ENCODE assay signal across 14 cellular contexts in genomic region chr14:53391156-53391555, GRCh38.
DNase-seq lines count a peak whose midpoint lies in the region; ATAC-seq and TF ChIP-seq lines count a peak whose summit lies in the region.
"Had no signal": no experiment of that assay in that cellular context is flagged by ENCODE, and none has a peak within 500 bp of the region (broad histone marks: within the 10 kb centered on the region; RNA-seq: fewer than 3 reads in every experiment).

No MANE protein-coding gene starts in this region.

- no peak for TF ChIP-seq RAD21 in IMR-90 (IDR thresholded peaks at IDR 0.05; ENCODE audit: low read length)

- H3K9ac ChIP-seq in IMR-90 (ENCODE audit: low read depth, low read length), result no peak overlapping the region

- no peaks in the 10 kb centered on the region for H3K36me3 Mint-ChIP-seq in type B pancreatic cell

- BruUV-seq in IMR-90 (replicated peaks; lab: Mats Ljungman, UMichigan), result no TSS peak

- H3K18ac ChIP-seq in IMR-90 (ENCODE audit: low read depth, low read length), result no peak overlapping the region

- peaks cover 5% of the 10 kb centered on the region for H3K9me1 ChIP-seq in IMR-90 (ENCODE audit: insufficient read depth, low read length)

- CTCF ChIA-PET in IMR-90 (lab: Yijun Ruan, JAX) (no interaction called here), GM10248 (lab: Yijun Ruan, JAX) (no interaction called here)

- no peak for TF ChIP-seq CTCF in IMR-90 (conservative IDR thresholded peaks at IDR 0.05; ENCODE audit: low read depth, low read length)
- TF ChIP-seq CTCF in brain microvascular endothelial cell (IDR thresholded peaks at IDR 0.05; ENCODE audit: low read depth, low read length, missing control alignments), result no peak
- no peak for TF ChIP-seq CTCF in type B pancreatic cell (conservative IDR thresholded peaks at IDR 0.05)
- no peak for TF ChIP-seq CTCF in GM10248 (IDR thresholded peaks at IDR 0.05; ENCODE audit: control extremely low read depth, extremely low read depth, low read depth, missing control alignments)

- H2BK20ac ChIP-seq in IMR-90 (ENCODE audit: low read depth, low read length), result peak overlapping the region; percentile 71; the same call in 1 of the 2 replicates

- H2AK9ac ChIP-seq in IMR-90 (replicated peaks; ENCODE audit: low read depth, low read length, poor library complexity), result no peak overlapping the region

- peak; percentile 64 for DNase-seq in AG20443 (ENCODE audit: low spot score)
- DNase-seq in IMR-90, result peak; percentile 72
- peak; percentile 47 for DNase-seq in brain microvascular endothelial cell
- DNase-seq in kidney tubule cell (ENCODE audit: low spot score), result peak; percentile 40
- no peak for DNase-seq in effector CD4-positive, alpha-beta T cell
- DNase-seq in type B pancreatic cell (ENCODE audit: extremely low spot score, unreplicated experiment), result no peak
- DNase-seq in GM10248 (ENCODE audit: extremely low spot score), result no peak
- DNase-seq: activated T-cell treated with anti-CD3 and anti-CD28 coated beads, Interleukin-2, amount 50 U/mL, for 1 hour; C1 segment of cervical spinal cord; NCI-H345; OCI-M1; stimulated activated CD4-positive, alpha-beta T cell treated with anti-CD3 and anti-CD28 coated beads, Interleukin-2, amount 100 ng/mL, for 24 hours had no signal

- H3K27ac Mint-ChIP-seq in type B pancreatic cell, result no peak overlapping the region
- H3K27ac Mint-ChIP-seq: T-helper 1 cell treated with Interleukin-12 subunit alpha and Interleukin-12 subunit beta and Interleukin-4 antibody, amounts not matched to agents 30 μg/mL and 1 μg/mL, for 36 hours had no signal

- peak overlapping the region; percentile 48; the same call in 1 of the 2 replicates for H3K14ac ChIP-seq in IMR-90 (replicated peaks; ENCODE audit: low read depth, low read length)

- H3K79me1 ChIP-seq in IMR-90 (ENCODE audit: low read depth in 1 of 2, low read length in 2 of 2), result no peaks in the 10 kb centered on the region

- peaks cover 6% of the 10 kb centered on the region for H3K4me1 ChIP-seq in IMR-90 (ENCODE audit: control insufficient read depth, insufficient read depth, low read length)

- no peak overlapping the region for H4K8ac ChIP-seq in IMR-90 (ENCODE audit: low read depth in 2 of 2, low read length in 2 of 2)

- H3K4me3 Mint-ChIP-seq in type B pancreatic cell, result no peak overlapping the region
- H3K4me3 Mint-ChIP-seq: T-helper 1 cell treated with Interleukin-12 subunit alpha and Interleukin-12 subunit beta and Interleukin-4 antibody, amounts not matched to agents 30 μg/mL and 1 μg/mL, for 36 hours had no signal

- intact Hi-C loops in IMR-90 (cut with micrococcal nuclease), result no loop called here

- H4K20me1 ChIP-seq in IMR-90 (ENCODE audit: insufficient read depth, low read length), result no peaks in the 10 kb centered on the region

- H4K5ac ChIP-seq in IMR-90 (ENCODE audit: low read depth, low read length), result no peak overlapping the region

- in situ Hi-C loops in IMR-90 (cut with MboI; ENCODE audit: low sequenced_read_pairs), result no loop called here
- in situ Hi-C loops in brain microvascular endothelial cell (cut with HindIII; ENCODE audit: low pct_ligation_motif_present, low sequenced_read_pairs), result no loop called here

- peaks cover 4% of the 10 kb centered on the region for H3K9me3 ChIP-seq in IMR-90 (ENCODE audit: control insufficient read depth, insufficient read depth, low read length)

- H2AFZ ChIP-seq in IMR-90 (replicated peaks; ENCODE audit: low read length, poor library complexity), result no peak overlapping the region

- peak overlapping the region; percentile 78 for H3K4ac ChIP-seq in IMR-90 (ENCODE audit: low read depth, low read length)

- no CpG with 5 or more reads among the region's 2 CpGs for WGBS in IMR-90 (ENCODE audit: extremely low coverage in 2 of 2, insufficient read length in 1 of 2), 2 experiments

- POLR2A ChIA-PET in IMR-90 (lab: Charles Lee; ENCODE audit: unreplicated experiment) (no interaction called here), GM10248 (lab: Yijun Ruan, JAX) (no interaction called here)

- no peak overlapping the region for H3K56ac ChIP-seq in IMR-90 (ENCODE audit: extremely low read depth, insufficient read depth, low read length)

- H4K91ac ChIP-seq in IMR-90 (ENCODE audit: insufficient read depth, low read depth, low read length), result no peak overlapping the region

- no peak overlapping the region for H3K4me2 ChIP-seq in IMR-90 (ENCODE audit: low read depth, low read length)

- peaks cover 4% of the 10 kb centered on the region for H3K27me3 Mint-ChIP-seq in type B pancreatic cell

- H2BK5ac ChIP-seq in IMR-90 (ENCODE audit: low read depth, low read length, poor library complexity, severe bottlenecking), result peak overlapping the region; percentile 4

- dilution Hi-C loops in IMR-90 (cut with HindIII; ENCODE audit: low sequenced_read_pairs, unreplicated experiment), result no loop called here

- H3K36me3 ChIP-seq in IMR-90 (ENCODE audit: control insufficient read depth, insufficient read depth, low read length) (no peaks in the 10 kb centered on the region), brain microvascular endothelial cell (replicated peaks) (no peaks in the 10 kb centered on the region)

- H2BK15ac ChIP-seq in IMR-90 (ENCODE audit: low read depth, low read length), result peak overlapping the region; percentile 65; the same call in 2 of the 3 replicates

- 0 out of 2 replicates have a peak overlapping the region, but pooled peaks have one; percentile 13 for H3K23ac ChIP-seq in IMR-90 (ENCODE audit: low read depth, low read length)

- no peak for TF ChIP-seq POLR2A in IMR-90 (IDR thresholded peaks at IDR 0.05; ENCODE audit: low read depth, low read length)

- H3K4me3 ChIP-seq in IMR-90 (ENCODE audit: insufficient read depth, low read depth, low read length) (no peak overlapping the region), brain microvascular endothelial cell (ENCODE audit: low read depth, low read length) (no peak overlapping the region)

- no peak overlapping the region for H3K27ac ChIP-seq in IMR-90 (ENCODE audit: insufficient read depth, low read length)
- H3K27ac ChIP-seq in brain microvascular endothelial cell, result peak overlapping the region; percentile 55

- ATAC-seq in IMR-90 (ENCODE audit: low read depth), result peak; percentile 40; the same call in 1 of the 2 replicates
- no peak for ATAC-seq in HG02840 (IDR thresholded peaks at IDR 0.05; ENCODE audit: low FRiP score, unreplicated experiment)

- H2BK120ac ChIP-seq in IMR-90 (ENCODE audit: low read depth, low read length), result peak overlapping the region; percentile 77

- H2AK5ac ChIP-seq in IMR-90 (ENCODE audit: low read depth, low read length), result peak overlapping the region; percentile 77; the same call in 1 of the 2 replicates

- peaks cover 4% of the 10 kb centered on the region for H3K9me3 Mint-ChIP-seq in type B pancreatic cell

- H3K4me1 Mint-ChIP-seq in type B pancreatic cell (ENCODE audit: unreplicated experiment), result no peaks in the 10 kb centered on the region

- H3K27me3 ChIP-seq in IMR-90 (ENCODE audit: control insufficient read depth, insufficient read depth, low read length) (no peaks in the 10 kb centered on the region), brain microvascular endothelial cell (replicated peaks) (no peaks in the 10 kb centered on the region)

TF ChIP-seq in IMR-90, 13 proteins besides CTCF, POLR2A, EP300 and RAD21:
- no peak for TF ChIP-seq RFX5 (IDR thresholded peaks at IDR 0.05; ENCODE audit: low read depth, low read length)
- TF ChIP-seq, protein P1, sequence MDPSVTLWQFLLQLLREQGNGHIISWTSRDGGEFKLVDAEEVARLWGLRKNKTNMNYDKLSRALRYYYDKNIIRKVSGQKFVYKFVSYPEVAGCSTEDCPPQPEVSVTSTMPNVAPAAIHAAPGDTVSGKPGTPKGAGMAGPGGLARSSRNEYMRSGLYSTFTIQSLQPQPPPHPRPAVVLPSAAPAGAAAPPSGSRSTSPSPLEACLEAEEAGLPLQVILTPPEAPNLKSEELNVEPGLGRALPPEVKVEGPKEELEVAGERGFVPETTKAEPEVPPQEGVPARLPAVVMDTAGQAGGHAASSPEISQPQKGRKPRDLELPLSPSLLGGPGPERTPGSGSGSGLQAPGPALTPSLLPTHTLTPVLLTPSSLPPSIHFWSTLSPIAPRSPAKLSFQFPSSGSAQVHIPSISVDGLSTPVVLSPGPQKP (IDR thresholded peaks at IDR 0.05; ENCODE audit: borderline replicate concordance, low read depth, low read length), result no peak
- TF ChIP-seq CEBPB (IDR thresholded peaks at IDR 0.05; ENCODE audit: low read depth, low read length), result peak; percentile 25; the same call in 1 of the 2 replicates
- TF ChIP-seq SMC3 (IDR thresholded peaks at IDR 0.05; ENCODE audit: low read depth, low read length), result no peak
- TF ChIP-seq BHLHE40 (IDR thresholded peaks at IDR 0.05; ENCODE audit: low read depth, low read length), result peak; percentile 17; the same call in 1 of the 2 replicates
- TF ChIP-seq FOS (IDR thresholded peaks at IDR 0.05; ENCODE audit: low read depth, low read length), result 0 out of 2 replicates have a peak, but pooled peaks have one; percentile 31
- TF ChIP-seq, protein P2, sequence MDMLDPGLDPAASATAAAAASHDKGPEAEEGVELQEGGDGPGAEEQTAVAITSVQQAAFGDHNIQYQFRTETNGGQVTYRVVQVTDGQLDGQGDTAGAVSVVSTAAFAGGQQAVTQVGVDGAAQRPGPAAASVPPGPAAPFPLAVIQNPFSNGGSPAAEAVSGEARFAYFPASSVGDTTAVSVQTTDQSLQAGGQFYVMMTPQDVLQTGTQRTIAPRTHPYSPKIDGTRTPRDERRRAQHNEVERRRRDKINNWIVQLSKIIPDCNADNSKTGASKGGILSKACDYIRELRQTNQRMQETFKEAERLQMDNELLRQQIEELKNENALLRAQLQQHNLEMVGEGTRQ (IDR thresholded peaks at IDR 0.05; ENCODE audit: low read depth, low read length), result 0 out of 2 replicates have a peak, but pooled peaks have one; percentile 12

Comparison
In these comparisons a context has a peak if more than half of its experiments do, and no peak if none do; other contexts are left out.
1. DNase-seq: peak in AG20443 (single experiment), IMR-90 (single experiment), brain microvascular endothelial cell (single experiment) and kidney tubule cell (single experiment); none in effector CD4-positive, alpha-beta T cell (single experiment), type B pancreatic cell (single experiment) and GM10248 (single experiment).